ENCODE assay signal across 14 cellular contexts in the genomic region with DNA sequence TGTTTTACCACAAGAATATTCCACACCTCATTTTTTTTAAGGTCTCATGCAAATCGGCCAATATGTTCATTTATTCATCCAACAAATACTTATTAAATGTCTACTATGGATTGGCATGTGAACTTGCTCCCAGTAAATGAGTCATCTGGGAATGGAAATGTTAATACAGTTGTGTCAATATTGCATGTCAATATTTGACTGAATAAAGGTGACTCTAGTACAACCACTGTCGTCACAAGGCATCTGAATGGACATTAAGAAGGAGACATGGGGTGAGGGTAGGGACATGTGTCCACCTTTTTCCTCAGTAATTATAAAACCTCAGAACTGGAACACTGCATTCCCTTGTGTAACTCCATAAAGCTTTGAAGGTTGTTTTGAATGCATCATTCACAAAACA.
"Had no signal": no experiment of that assay in that cellular context is flagged by ENCODE, and none has a peak within 500 bp of the region (broad histone marks: within the 10 kb centered on the region; RNA-seq: fewer than 3 reads in every experiment).

No MANE protein-coding gene starts in this region.

- H3K36me3 Mint-ChIP-seq: memory B cell had no signal

- H3K27me3 Mint-ChIP-seq: activated T-helper 17 cell treated with anti-CD3 and anti-CD28 coated beads, Interleukin-2, amount 50 U/mL, for 72 hours; memory B cell had no signal

- ATAC-seq: activated CD8-positive, alpha-beta T cell treated with anti-CD3 and anti-CD28 coated beads, Interleukin-2, amount 10 ng/mL, durations not matched to agents 7 days and 5 days; activated T-helper 17 cell treated with anti-CD3 and anti-CD28 coated beads, Interleukin-2, amount 50 U/mL, for 72 hours; foreskin keratinocyte had no signal

- H3K4me3 Mint-ChIP-seq: activated CD8-positive, alpha-beta T cell treated with anti-CD3 and anti-CD28 coated beads, Interleukin-2, amount 10 ng/mL, durations not matched to agents 7 days and 5 days; activated naive CD4-positive, alpha-beta T cell treated with anti-CD3 and anti-CD28 coated beads for 36 hours; activated T-helper 17 cell treated with anti-CD3 and anti-CD28 coated beads, Interleukin-2, amount 50 U/mL, for 72 hours; memory B cell; nephron had no signal

- H3K4me1 Mint-ChIP-seq: activated T-helper 17 cell treated with anti-CD3 and anti-CD28 coated beads, Interleukin-2, amount 50 U/mL, for 72 hours; memory B cell; nephron had no signal

- DNase-seq: activated CD4-positive, alpha-beta T cell treated with anti-CD3 and anti-CD28 coated beads for 4 hours; activated CD8-positive, alpha-beta T cell treated with anti-CD3 and anti-CD28 coated beads, Interleukin-2, amount 10 ng/mL, durations not matched to agents 7 days and 5 days; activated naive CD4-positive, alpha-beta T cell treated with anti-CD3 and anti-CD28 coated beads for 36 hours; caudate nucleus; colonic mucosa; foreskin keratinocyte; occipital lobe; stimulated activated CD4-positive, alpha-beta T cell treated with anti-CD3 and anti-CD28 coated beads, Interleukin-12 subunit alpha, Interleukin-12 subunit beta, amount 100 ng/mL, for 4 hours; stimulated activated naive CD4-positive, alpha-beta T cell; T1000; trophoblast cell had no signal

- H3K27ac Mint-ChIP-seq: activated CD8-positive, alpha-beta T cell treated with anti-CD3 and anti-CD28 coated beads, Interleukin-2, amount 10 ng/mL, durations not matched to agents 7 days and 5 days; activated naive CD4-positive, alpha-beta T cell treated with anti-CD3 and anti-CD28 coated beads for 36 hours; activated T-helper 17 cell treated with anti-CD3 and anti-CD28 coated beads, Interleukin-2, amount 50 U/mL, for 72 hours; memory B cell; nephron had no signal

- H3K27ac ChIP-seq: colonic mucosa, foreskin keratinocyte had no signal

- H3K9me3 Mint-ChIP-seq: activated naive CD4-positive, alpha-beta T cell treated with anti-CD3 and anti-CD28 coated beads for 36 hours; nephron had no signal
